ENCODE assay signal across 25 cellular contexts in the genomic region with DNA sequence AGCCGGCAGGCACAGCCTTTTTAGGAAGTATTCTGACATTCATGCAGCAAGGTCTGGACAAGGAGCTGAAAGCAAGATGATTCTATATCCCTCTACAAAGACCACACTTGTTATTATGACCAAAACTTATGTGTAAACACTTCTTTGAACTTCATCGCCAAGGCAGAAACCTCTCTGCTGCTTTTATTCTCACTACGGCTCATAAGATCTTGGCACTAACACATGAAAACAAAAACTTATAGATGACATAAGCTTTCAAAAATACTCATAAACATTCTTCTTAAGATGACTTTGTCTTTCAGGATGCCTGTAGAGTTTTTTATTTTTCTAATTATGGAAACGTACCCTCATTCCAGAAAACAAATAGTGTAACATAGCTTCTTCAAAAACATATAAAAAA.
"Had no signal": no experiment of that assay in that cellular context is flagged by ENCODE, and none has a peak within 500 bp of the region (broad histone marks: within the 10 kb centered on the region; RNA-seq: fewer than 3 reads in every experiment).

No MANE protein-coding gene starts in this region.

- H3K4me1 ChIP-seq: body of pancreas, gastroesophageal sphincter, prostate gland, tibial artery had no signal

- H3K27ac ChIP-seq: body of pancreas, gastroesophageal sphincter, prostate gland, tibial artery, WERI-Rb-1 had no signal

- H3K9me3 ChIP-seq: body of pancreas, gastroesophageal sphincter, prostate gland, tibial artery had no signal

- H3K4me3 ChIP-seq: body of pancreas, gastroesophageal sphincter, prostate gland, tibial artery had no signal

- H3K27me3 ChIP-seq: body of pancreas, gastroesophageal sphincter, tibial artery had no signal

- FAIRE-seq: endothelial cell of umbilical vein, islet of Langerhans, TTC549 had no signal

- ATAC-seq: activated CD8-positive, alpha-beta T cell treated with anti-CD3 and anti-CD28 coated beads, Interleukin-2, amount 10 ng/mL, durations not matched to agents 7 days and 5 days; activated naive CD8-positive, alpha-beta T cell treated with anti-CD3 and anti-CD28 coated beads, Interleukin-2, amount 50 U/mL, for 24 hours; body of pancreas; esophagus mucosa; gastroesophageal sphincter; left cardiac atrium; natural killer cell had no signal

- H3K36me3 ChIP-seq: prostate gland, WERI-Rb-1 had no signal

- DNase-seq: activated CD4-positive, alpha-beta T cell treated with anti-CD3 and anti-CD28 coated beads, Interleukin-2, amount 10 ng/mL, durations not matched to agents 7 days and 5 days; activated CD4-positive, CD25-positive, alpha-beta regulatory T cell treated with anti-CD3 and anti-CD28 coated beads, Interleukin-2, amount 50 U/mL, for 72 hours; activated CD8-positive, alpha-beta T cell treated with anti-CD3 and anti-CD28 coated beads, Interleukin-2, amount 10 ng/mL, durations not matched to agents 7 days and 5 days; activated gamma-delta T cell; activated naive CD4-positive, alpha-beta T cell treated with anti-CD3 and anti-CD28 coated beads, Interleukin-2, amount 50 U/mL, for 16 hours; activated naive CD8-positive, alpha-beta T cell treated with anti-CD3 and anti-CD28 coated beads, Interleukin-2, amount 50 U/mL, for 24 hours; anterior cingulate cortex; body of pancreas; dermis blood vessel endothelial cell; effector memory CD4-positive, alpha-beta T cell; head of caudate nucleus; hypothalamus; left cardiac atrium; midbrain; natural killer cell; stimulated activated CD4-positive, alpha-beta T cell treated with anti-CD3 and anti-CD28 coated beads, Interleukin-4, amount 100 ng/mL, for 4 hours; substantia nigra; tibial artery; WERI-Rb-1 had no signal
